9 cellular contexts compared by ENCODE assay signal in genomic region chr22:22207845-22208564, GRCh38. TPM values are rescaled to one million over a fixed set of nuclear protein-coding genes. Genes with fewer than 3 reads are reported as not detected.
DNase-seq lines count a peak whose midpoint lies in the region; ATAC-seq and TF ChIP-seq lines count a peak whose summit lies in the region.
"Had no signal": no experiment of that assay in that cellular context is flagged by ENCODE, and none has a peak within 500 bp of the region (broad histone marks: within the 10 kb centered on the region; RNA-seq: fewer than 3 reads in every experiment).

No MANE protein-coding gene starts in this region.

- no peak for TF ChIP-seq EP300 in stomach (IDR thresholded peaks at IDR 0.05)

- intact Hi-C loops in CD4-positive, alpha-beta T cell (cut with DNase I, micrococcal nuclease) = loop anchor here (1.0 to 10.0 kb wide), 5 partner anchors 27 to 214 kb away; no protein-coding TSS in a partner anchor
- intact Hi-C loops in activated CD8-positive, alpha-beta T cell treated with anti-CD3 and anti-CD28 coated beads for 36 hours (cut with micrococcal nuclease) = no loop called here
- intact Hi-C loops in stomach (cut with DNase I; ENCODE audit: low total_unique reads) = no loop called here

- no peak overlapping the region for H3K27ac ChIP-seq in CD4-positive, alpha-beta T cell (ENCODE audit: low read depth, low read length)
- no peak overlapping the region for H3K27ac ChIP-seq in stomach

- TF ChIP-seq POLR2A in stomach (IDR thresholded peaks at IDR 0.05) = no peak

- peak; percentile 60 to 84 (median 70) for DNase-seq in CD4-positive, alpha-beta T cell
- DNase-seq in NCI-H82 (lab: John Stamatoyannopoulos, UW) = peak; percentile 76
- DNase-seq in activated CD8-positive, alpha-beta T cell treated with anti-CD3 and anti-CD28 coated beads for 36 hours = peak; percentile 93
- DNase-seq in epithelial cell of esophagus (ENCODE audit: low read depth) = peak; percentile 87
- peak; percentile 76 for DNase-seq in stomach

- peak; percentile 77 for ATAC-seq in CD4-positive, alpha-beta T cell (ENCODE audit: poor library complexity)
- ATAC-seq in GM19324 (IDR thresholded peaks at IDR 0.05; ENCODE audit: low FRiP score, unreplicated experiment) (peak; percentile 68), HG03378 (IDR thresholded peaks at IDR 0.05; ENCODE audit: unreplicated experiment) (peak; percentile 74)
- peak; percentile 62 for ATAC-seq in activated CD8-positive, alpha-beta T cell treated with anti-CD3 and anti-CD28 coated beads for 36 hours

- H3K27me3 Mint-ChIP-seq in CD4-positive, alpha-beta T cell = no peaks in the 10 kb centered on the region
- no peaks in the 10 kb centered on the region for H3K27me3 Mint-ChIP-seq in activated CD8-positive, alpha-beta T cell treated with anti-CD3 and anti-CD28 coated beads for 36 hours
- peaks cover 80% of the 10 kb centered on the region for H3K27me3 Mint-ChIP-seq in nephron (ENCODE audit: low read depth)

- no peak overlapping the region for H3K4me3 Mint-ChIP-seq in CD4-positive, alpha-beta T cell
- H3K4me3 Mint-ChIP-seq in activated CD8-positive, alpha-beta T cell treated with anti-CD3 and anti-CD28 coated beads for 36 hours = no peak overlapping the region
- no peak overlapping the region for H3K4me3 Mint-ChIP-seq in nephron

- H3K9me3 ChIP-seq in CD4-positive, alpha-beta T cell (ENCODE audit: control insufficient read depth, low read length) = no peaks in the 10 kb centered on the region
- H3K9me3 ChIP-seq in stomach = no peaks in the 10 kb centered on the region

- 17 to 25% (median 23%) methylated on average over 6 of the region's 6 CpGs for WGBS in stomach, 5 donors

- CTCF ChIA-PET in CD4-positive, alpha-beta T cell (lab: Charles Lee) = interaction anchor here (0.6 to 2.2 kb wide), 5 partner anchors 13 to 110 kb away, joined by 3 to 14 read pairs (median 5); no protein-coding TSS in a partner anchor
- CTCF ChIA-PET in activated CD8-positive, alpha-beta T cell treated with anti-CD3 and anti-CD28 coated beads for 36 hours (lab: Charles Lee) = interaction anchor here (0.7 to 12.3 kb wide), 18 partner anchors 8 to 301 kb away, joined by 3 to 227 read pairs (median 4); partner anchors contain the start of gene ZNF280B

- no peaks in the 10 kb centered on the region for H3K36me3 Mint-ChIP-seq in CD4-positive, alpha-beta T cell (ENCODE audit: low read depth)
- H3K36me3 Mint-ChIP-seq in activated CD8-positive, alpha-beta T cell treated with anti-CD3 and anti-CD28 coated beads for 36 hours (ENCODE audit: low read depth) = no peaks in the 10 kb centered on the region
- H3K36me3 Mint-ChIP-seq in nephron (ENCODE audit: low read depth) = no peaks in the 10 kb centered on the region

- H3K4me3 ChIP-seq in epithelial cell of esophagus (ENCODE audit: low read length) = no peak overlapping the region
- no peak overlapping the region for H3K4me3 ChIP-seq in stomach

- no peaks in the 10 kb centered on the region for H3K9me3 Mint-ChIP-seq in CD4-positive, alpha-beta T cell
- no peaks in the 10 kb centered on the region for H3K9me3 Mint-ChIP-seq in activated CD8-positive, alpha-beta T cell treated with anti-CD3 and anti-CD28 coated beads for 36 hours
- no peaks in the 10 kb centered on the region for H3K9me3 Mint-ChIP-seq in nephron

- peaks cover 33% of the 10 kb centered on the region for H3K4me1 Mint-ChIP-seq in CD4-positive, alpha-beta T cell (ENCODE audit: low read depth)
- H3K4me1 Mint-ChIP-seq in activated CD8-positive, alpha-beta T cell treated with anti-CD3 and anti-CD28 coated beads for 36 hours (ENCODE audit: low read depth) = peaks cover 34% of the 10 kb centered on the region
- no peaks in the 10 kb centered on the region for H3K4me1 Mint-ChIP-seq in nephron

- POLR2A ChIA-PET in CD4-positive, alpha-beta T cell (lab: Charles Lee) = interaction anchor here (1.2 kb wide), 1 partner anchor 27 kb away, joined by 7 read pairs; no protein-coding TSS in a partner anchor
- POLR2A ChIA-PET in activated CD8-positive, alpha-beta T cell treated with anti-CD3 and anti-CD28 coated beads for 36 hours (lab: Charles Lee) = interaction anchor here (1.1 to 1.5 kb wide), 2 partner anchors 28 to 114 kb away, joined by 3 to 4 read pairs; no protein-coding TSS in a partner anchor

- H3K27me3 ChIP-seq in CD4-positive, alpha-beta T cell (ENCODE audit: control insufficient read depth, insufficient read depth, low read length) = no peaks in the 10 kb centered on the region
- peaks cover 0 to 65% (median 5%) of the 10 kb centered on the region in 3 donors for H3K27me3 ChIP-seq in stomach

- no peaks in the 10 kb centered on the region for H3K36me3 ChIP-seq in stomach

- H3K27ac Mint-ChIP-seq in CD4-positive, alpha-beta T cell = peak overlapping the region; percentile 1
- peak overlapping the region; percentile 61 for H3K27ac Mint-ChIP-seq in activated CD8-positive, alpha-beta T cell treated with anti-CD3 and anti-CD28 coated beads for 36 hours
- no peak overlapping the region for H3K27ac Mint-ChIP-seq in nephron

- peak; percentile 78 for TF ChIP-seq CTCF in CD4-positive, alpha-beta T cell (IDR thresholded peaks at IDR 0.05)
- peak; percentile 84 for TF ChIP-seq CTCF in activated CD8-positive, alpha-beta T cell treated with anti-CD3 and anti-CD28 coated beads for 36 hours (IDR thresholded peaks at IDR 0.05)
- peak; percentile 76 for TF ChIP-seq CTCF in epithelial cell of esophagus (IDR thresholded peaks at IDR 0.05; ENCODE audit: insufficient read depth, low read depth, low read length, missing control alignments)
- TF ChIP-seq CTCF in nephron (IDR thresholded peaks at IDR 0.05; ENCODE audit: unreplicated experiment in 3 of 3) = peak; percentile 54 to 59 (median 56)
- peak in 2 of 7 experiments; percentile 24 to 51 for TF ChIP-seq CTCF in stomach (IDR thresholded peaks at IDR 0.05)

- H3K4me1 ChIP-seq in stomach = no peaks in the 10 kb centered on the region

RNA-seq across cellular contexts. Expression of gene VPREB1, which starts 36.6 kb away (rescaled TPM):
- not detected for total RNA-seq in CD4-positive, alpha-beta T cell
- total RNA-seq in activated CD8-positive, alpha-beta T cell treated with anti-CD3 and anti-CD28 coated beads for 36 hours = not detected
- 1 to 10 TPM in 1 of 5 donors, not detected in 4; 2.2 TPM for total RNA-seq in stomach
- polyA plus RNA-seq in stomach = under 1 TPM in 1 of 3 donors, not detected in 2; 0.23 TPM
- total RNA-seq: activated CD8-positive, alpha-beta memory T cell treated with anti-CD3 and anti-CD28 coated beads for 36 hours had no signal

Comparison
In these comparisons a context has a peak if more than half of its experiments do, and no peak if none do; other contexts are left out.
1. H3K27ac Mint-ChIP-seq: peak in CD4-positive, alpha-beta T cell (single experiment) and activated CD8-positive, alpha-beta T cell treated with anti-CD3 and anti-CD28 coated beads for 36 hours (single experiment); none in nephron (0 of 3).
2. intact Hi-C loops: an anchor here in CD4-positive, alpha-beta T cell (1.0 to 10.0 kb wide); none called in activated CD8-positive, alpha-beta T cell treated with anti-CD3 and anti-CD28 coated beads for 36 hours and stomach.
3. Peak in every context shown above with its lines, with median percentiles within 50 percentile points of each other: ATAC-seq and DNase-seq.